In the genomic region with DNA sequence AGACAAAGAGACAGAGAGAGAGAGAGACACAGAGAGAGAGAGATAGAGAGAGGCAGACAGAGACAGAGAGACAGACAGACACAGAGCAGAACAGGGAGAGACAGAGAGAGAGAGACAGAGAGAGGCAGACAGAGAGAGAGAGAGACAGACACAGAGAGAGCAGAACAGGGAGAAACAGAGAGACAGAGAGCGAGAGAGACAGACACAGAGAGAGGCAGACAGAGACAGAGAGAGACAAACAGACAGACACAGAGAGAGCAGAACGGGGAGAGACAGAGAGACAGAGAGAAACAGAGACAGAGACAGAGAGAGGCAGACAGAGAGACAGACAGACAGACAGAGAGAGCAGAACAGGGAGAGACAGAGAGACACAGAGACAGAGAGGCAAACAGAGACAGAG, we compare ENCODE assay signal across 1 cellular context. TPM values are rescaled to one million over a fixed set of nuclear protein-coding genes. Genes with fewer than 3 reads are reported as not detected.
"Had no signal": no experiment of that assay in that cellular context is flagged by ENCODE, and none has a peak within 500 bp of the region (broad histone marks: within the 10 kb centered on the region; RNA-seq: fewer than 3 reads in every experiment).

No MANE protein-coding gene starts in this region.

RNA-seq across cellular contexts. Expression of a gene that starts 36.6 kb away (rescaled TPM):
- total RNA-seq: M059J had no signal
